ENCODE assay signal across 8 cellular contexts in the genomic region with DNA sequence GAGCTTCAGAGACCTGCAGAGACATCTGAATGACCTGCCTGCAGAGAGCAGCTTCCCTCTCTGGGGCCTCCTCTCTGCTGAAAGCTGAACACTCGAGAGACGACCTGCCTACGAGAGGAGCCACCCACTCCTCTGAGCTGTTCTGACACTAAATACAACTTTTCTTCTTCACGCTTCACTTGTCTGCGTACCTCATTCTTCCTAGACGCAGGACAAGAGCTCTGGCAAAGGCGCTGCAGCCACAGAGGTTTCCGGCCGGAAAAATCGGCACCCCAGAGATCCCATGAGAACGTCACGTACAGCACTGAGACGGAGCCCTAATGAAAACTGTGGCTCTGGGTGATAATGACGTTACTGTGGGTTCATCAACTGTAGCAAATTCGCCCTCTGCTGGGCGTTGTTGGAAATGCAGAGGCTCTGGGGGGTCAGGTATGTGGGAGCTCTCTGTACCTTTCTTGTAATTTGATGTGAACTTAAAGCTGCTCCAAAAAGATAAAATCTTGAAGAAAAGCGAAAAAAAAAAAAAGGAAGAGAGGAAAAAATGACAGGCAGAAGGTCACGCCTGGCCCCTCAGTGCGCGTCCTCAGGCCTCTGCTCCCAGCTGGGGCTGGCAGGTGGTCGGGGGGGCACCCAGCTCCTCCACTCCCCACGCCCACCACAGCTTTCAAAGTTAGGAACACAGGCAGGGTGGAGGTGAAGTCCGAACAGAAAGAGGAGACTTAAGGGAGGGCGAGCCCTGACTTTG.
A peak's percentile ranks its signal among the peaks of the same experiment; 100 is the strongest.
DNase-seq lines count a peak whose midpoint lies in the region; ATAC-seq and TF ChIP-seq lines count a peak whose summit lies in the region.

No MANE protein-coding gene starts in this region.

- no peak overlapping the region for H3K27ac ChIP-seq in duodenal mucosa (ENCODE audit: low read depth, low read length)

- no peaks in the 10 kb centered on the region for H3K36me3 ChIP-seq in duodenal mucosa (ENCODE audit: control insufficient read depth in 1 of 2, insufficient read depth in 2 of 2, low read length in 2 of 2)

- peaks cover 8 to 18% of the 10 kb centered on the region in 2 donors for H3K4me1 ChIP-seq in duodenal mucosa (ENCODE audit: control insufficient read depth in 1 of 2, insufficient read depth in 2 of 2, low read length in 2 of 2)

- peak overlapping the region; percentile 52 to 55 for H3K9ac ChIP-seq in duodenal mucosa (ENCODE audit: low read depth in 1 of 2, low read length in 2 of 2)

- DNase-seq in AG09309 (ENCODE audit: low read depth): peak; percentile 23
- DNase-seq in NCI-H526 (lab: John Stamatoyannopoulos, UW): peak; percentile 74 to 93
- peak; percentile 94 for DNase-seq in activated CD4-positive, alpha-beta T cell treated with anti-CD3 and anti-CD28 coated beads, Interleukin-2, amount 50 U/mL, for 1 hour
- DNase-seq in lung microvascular endothelial cell (ENCODE audit: low read depth in 2 of 2): peak; percentile 80 to 87
- peak; percentile 81 to 92 (median 90) for DNase-seq in stimulated activated CD4-positive, alpha-beta T cell treated with anti-CD3 and anti-CD28 coated beads, TNF-alpha, amount 100 ng/mL, for 24 hours (ENCODE audit: low read depth in 3 of 3)

- H3K9me3 ChIP-seq in duodenal mucosa (ENCODE audit: control insufficient read depth in 1 of 2, low read length in 2 of 2): peaks cover 11% of the 10 kb centered on the region in 2 donors

- H3K27me3 ChIP-seq in duodenal mucosa (ENCODE audit: control insufficient read depth in 1 of 2, insufficient read depth in 2 of 2, low read length in 2 of 2): no peaks in the 10 kb centered on the region

- TF ChIP-seq CTCF in AG09309 (IDR thresholded peaks at IDR 0.05; ENCODE audit: control insufficient read depth, insufficient read depth, low read depth, low read length, missing control alignments): peak; percentile 87

- peak overlapping the region; percentile 35 for H3K4me3 ChIP-seq in AG09309 (ENCODE audit: control insufficient read depth, low read depth, low read length)
- peak overlapping the region; percentile 61 to 67 for H3K4me3 ChIP-seq in duodenal mucosa (ENCODE audit: low read depth in 1 of 2, low read length in 2 of 2)

- ATAC-seq in GM18907 (IDR thresholded peaks at IDR 0.05; ENCODE audit: unreplicated experiment) (peak; percentile 94), HG03175 (IDR thresholded peaks at IDR 0.05; ENCODE audit: unreplicated experiment) (peak; percentile 87)

Comparison
In these comparisons a context has a peak if more than half of its experiments do, and no peak if none do; other contexts are left out.
1. DNase-seq: peak in every context shown above with its lines; median percentile 94 in activated CD4-positive, alpha-beta T cell treated with anti-CD3 and anti-CD28 coated beads, Interleukin-2, amount 50 U/mL, for 1 hour; 90 in stimulated activated CD4-positive, alpha-beta T cell treated with anti-CD3 and anti-CD28 coated beads, TNF-alpha, amount 100 ng/mL, for 24 hours; 84 in NCI-H526; 84 in lung microvascular endothelial cell; 23 in AG09309.